In the genomic region with DNA sequence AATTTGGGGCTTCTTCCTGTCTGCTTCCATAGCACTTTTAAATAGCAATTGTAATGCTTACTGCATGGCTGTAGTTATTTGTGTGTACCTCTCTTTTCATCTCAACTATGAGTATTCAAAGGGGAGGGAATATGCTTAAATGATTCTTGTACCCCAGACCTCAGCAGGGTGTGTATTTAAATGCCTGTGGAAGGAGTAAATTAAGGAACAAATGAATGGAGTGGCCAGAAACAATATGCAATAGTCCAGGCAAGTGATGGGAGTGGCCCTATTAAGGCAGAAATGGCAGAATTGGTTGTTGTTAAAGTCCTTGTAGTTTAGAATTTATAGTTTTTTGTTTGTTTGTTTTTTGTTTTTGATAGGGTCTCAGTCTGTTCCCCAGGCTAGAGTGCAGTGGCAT, we compare ENCODE assay signal across 10 cellular contexts. TPM values are rescaled to one million over a fixed set of nuclear protein-coding genes. Genes with fewer than 3 reads are reported as not detected.
A peak's percentile ranks its signal among the peaks of the same experiment; 100 is the strongest.
DNase-seq lines count a peak whose midpoint lies in the region; ATAC-seq, FAIRE-seq and TF ChIP-seq lines count a peak whose summit lies in the region.
"Had no signal": no experiment of that assay in that cellular context is flagged by ENCODE, and none has a peak within 500 bp of the region (broad histone marks: within the 10 kb centered on the region; RNA-seq: fewer than 3 reads in every experiment).

No MANE protein-coding gene starts in this region.

- no peak for DNase-seq in HepG2 (ENCODE audit: low spot score)
- no peak for DNase-seq in right lobe of liver
- DNase-seq in T-helper 17 cell, result no peak
- no peak for DNase-seq in hepatocyte (ENCODE audit: low spot score)
- DNase-seq in vagina (ENCODE audit: extremely low spot score in 2 of 2), result no peak
- no peak for DNase-seq in anterior cingulate cortex (lab: John Stamatoyannopoulos, UW)
- DNase-seq in LoVo (ENCODE audit: low spot score), result no peak
- DNase-seq in NCI-H187 treated with DMSO at 0.1 percent for 48 hours (lab: John Stamatoyannopoulos, UW), result no peak
- DNase-seq: activated CD8-positive, alpha-beta memory T cell treated with anti-CD3 and anti-CD28 coated beads, Interleukin-2, amount 50 U/mL, for 48 hours had no signal

- CTCF ChIA-PET in HepG2 (lab: Yijun Ruan, JAX; ENCODE audit: low intra/inter-chr PET ratio, low total read pairs), result no interaction called here

- peak overlapping the region; percentile 76; the same call in 1 of the 2 replicates for H3K9ac ChIP-seq in HepG2 (ENCODE audit: insufficient read depth, low read depth, low read length)

- TF ChIP-seq RAD21 in HepG2 (CRISPR knock-in tag; IDR thresholded peaks at IDR 0.05), result no peak

- H3K9me3 ChIP-seq in HepG2 (ENCODE audit: low read length), result no peaks in the 10 kb centered on the region
- no peaks in the 10 kb centered on the region for H3K9me3 ChIP-seq in right lobe of liver
- H3K9me3 ChIP-seq in T-helper 17 cell (ENCODE audit: control insufficient read depth, low read length, poor library complexity, severe bottlenecking), result no peaks in the 10 kb centered on the region
- H3K9me3 ChIP-seq in hepatocyte (ENCODE audit: low read depth), result no peaks in the 10 kb centered on the region
- H3K9me3 ChIP-seq in vagina, result no peaks in the 10 kb centered on the region
- H3K9me3 ChIP-seq: mucosa of descending colon had no signal

- peaks cover 18% of the 10 kb centered on the region for H3K4me1 Mint-ChIP-seq in T-helper 17 cell

- intact Hi-C loops in HepG2 (cut with micrococcal nuclease; ENCODE audit: unreplicated experiment), result no loop called here
- intact Hi-C loops in right lobe of liver (cut with DNase I), result no loop called here
- intact Hi-C loops in vagina (cut with DNase I), result no loop called here

- H3K4me1 ChIP-seq in HepG2 (ENCODE audit: insufficient read depth, low read length) (peaks cover 23% of the 10 kb centered on the region), right lobe of liver (peaks cover 0 to 7% (median 0%) of the 10 kb centered on the region in 4 donors), hepatocyte (ENCODE audit: insufficient read depth) (peaks cover 7% of the 10 kb centered on the region), vagina (no peaks in the 10 kb centered on the region)

- H3K79me2 ChIP-seq in HepG2 (ENCODE audit: insufficient read depth, low read length), result peaks cover 2% of the 10 kb centered on the region
- no peaks in the 10 kb centered on the region for H3K79me2 ChIP-seq in hepatocyte

- peak overlapping the region; percentile 99 for H3K4me3 Mint-ChIP-seq in T-helper 17 cell

- POLR2A ChIA-PET in HepG2 (lab: Yijun Ruan, JAX), result no interaction called here

- no peak for FAIRE-seq in HepG2 (lab: Jason Lieb, UNC)

- BruUV-seq in HepG2 (replicated peaks; lab: Mats Ljungman, UMichigan), result no TSS peak

- no peaks in the 10 kb centered on the region for H3K36me3 Mint-ChIP-seq in T-helper 17 cell (ENCODE audit: low read depth)

- H3K36me3 ChIP-seq in HepG2 (replicated peaks in 1 of 2; ENCODE audit: control insufficient read depth in 1 of 2, insufficient read depth in 2 of 2, low read length in 2 of 2), result no peaks in the 10 kb centered on the region; a peak in 1 of 5 replicates
- no peaks in the 10 kb centered on the region for H3K36me3 ChIP-seq in right lobe of liver
- no peaks in the 10 kb centered on the region for H3K36me3 ChIP-seq in hepatocyte (replicated peaks; ENCODE audit: insufficient read depth, low read depth)
- H3K36me3 ChIP-seq in vagina, result peaks cover 0 to 9% of the 10 kb centered on the region in 2 donors

- peak overlapping the region; percentile 78 for H3K4me2 ChIP-seq in HepG2 (ENCODE audit: low read depth, low read length)
- peak overlapping the region; percentile 79 for H3K4me2 ChIP-seq in hepatocyte

- in situ Hi-C loops in HepG2 (cut with HindIII; ENCODE audit: extremely low pct_ligation_motif_present, low pct_unique_long_range_greater_than_20kb), result no loop called here

- no peak overlapping the region for H3K27ac Mint-ChIP-seq in T-helper 17 cell

- TF ChIP-seq EP300 in HepG2 (IDR thresholded peaks at IDR 0.05; ENCODE audit: low read depth in 2 of 2, low read length in 2 of 2), result no peak
- no peak for TF ChIP-seq EP300 in HepG2 (CRISPR knock-in tag; IDR thresholded peaks at IDR 0.05; ENCODE audit: borderline replicate concordance)

- H3K9me2 ChIP-seq in hepatocyte (replicated peaks; ENCODE audit: insufficient read depth), result no peaks in the 10 kb centered on the region

- H4K20me1 ChIP-seq in HepG2 (ENCODE audit: insufficient read depth, low read length) (no peaks in the 10 kb centered on the region), hepatocyte (ENCODE audit: insufficient read depth, poor library complexity, severe bottlenecking) (no peaks in the 10 kb centered on the region)

- H3K27ac ChIP-seq in HepG2 (ENCODE audit: extremely low read length, insufficient read depth, low read length) (no peak overlapping the region), right lobe of liver (no peak overlapping the region), hepatocyte (peak overlapping the region; percentile 87), vagina (peak overlapping the region; percentile 84)

- TF ChIP-seq CTCF in HepG2 (CRISPR knock-in tag; IDR thresholded peaks at IDR 0.05), result no peak
- TF ChIP-seq CTCF in right lobe of liver (IDR thresholded peaks at IDR 0.05), result no peak
- TF ChIP-seq CTCF in hepatocyte (IDR thresholded peaks at IDR 0.05; ENCODE audit: poor library complexity), result no peak
- TF ChIP-seq CTCF in vagina (IDR thresholded peaks at IDR 0.05), result no peak

- H3K27me3 Mint-ChIP-seq in T-helper 17 cell, result no peaks in the 10 kb centered on the region

- ATAC-seq in HepG2, result no peak
- ATAC-seq in right lobe of liver, result no peak
- ATAC-seq in T-helper 17 cell, result no peak

- H3K27me3 ChIP-seq in HepG2 (ENCODE audit: control insufficient read depth in 1 of 2, insufficient read depth in 2 of 2, low read length in 2 of 2) (no peaks in the 10 kb centered on the region; a peak in 1 of 5 replicates), right lobe of liver (no peaks in the 10 kb centered on the region), hepatocyte (no peaks in the 10 kb centered on the region), vagina (no peaks in the 10 kb centered on the region)

- H3K4me3 ChIP-seq in HepG2 (replicated peaks in 1 of 3; ENCODE audit: insufficient read depth in 1 of 3, low read depth in 2 of 3, low read length in 3 of 3), result peak overlapping the region in 2 of 3 experiments; percentile 84 to 92; a peak in 2 of 6 replicates
- H3K4me3 ChIP-seq in right lobe of liver, result no peak overlapping the region
- no peak overlapping the region for H3K4me3 ChIP-seq in hepatocyte
- H3K4me3 ChIP-seq in vagina, result peak overlapping the region in 1 of 2 donors; percentile 76
- H3K4me3 ChIP-seq: mucosa of descending colon had no signal

- H2AFZ ChIP-seq in HepG2 (ENCODE audit: low read length) (peak overlapping the region; percentile 94), hepatocyte (no peak overlapping the region)

- TF ChIP-seq POLR2A in HepG2 (IDR thresholded peaks at IDR 0.05; ENCODE audit: insufficient read depth in 1 of 2, low read depth in 2 of 2, low read length in 2 of 2), result no peak
- no peak for TF ChIP-seq POLR2A in right lobe of liver (IDR thresholded peaks at IDR 0.05)
- TF ChIP-seq POLR2A in vagina (IDR thresholded peaks at IDR 0.05), result no peak

RNA-seq across cellular contexts. Expression of a gene that starts 1.5 kb away (rescaled TPM):
- total RNA-seq in HepG2 (2016; rRNA removed; fragmentation: Illumina TruSeq; extraction: Trizol), result 7.0 and 9.5 TPM in 2 replicates
- total RNA-seq in HepG2 (2016; cell fraction: cytosol; rRNA removed; fragmentation: Illumina TruSeq; extraction: Trizol; ENCODE audit: low read depth), result 7.0 and 9.9 TPM in 2 replicates
- total RNA-seq in HepG2 (2016; cell fraction: insoluble cytoplasmic fraction; rRNA removed; fragmentation: Illumina TruSeq; extraction: Trizol), result 10.2 and 11.6 TPM in 2 replicates
- 3.4 and 4.0 TPM in 2 replicates for total RNA-seq in HepG2 (2016; cell fraction: membrane; rRNA removed; fragmentation: Illumina TruSeq; extraction: Trizol)
- total RNA-seq in HepG2 (2016; cell fraction: nucleus; rRNA removed; fragmentation: Illumina TruSeq; extraction: Trizol), result 30.5 and 35.4 TPM in 2 replicates
- polyA plus RNA-seq in HepG2 (2011; rRNA removed), result 5.1 and 7.0 TPM in 2 replicates
- 3.8 and 5.0 TPM in 2 replicates for polyA plus RNA-seq in HepG2 (2011; cell fraction: cytosol; rRNA removed)
- polyA plus RNA-seq in HepG2 (2011; cell fraction: nucleus; rRNA removed), result 3.8 and 4.8 TPM in 2 replicates
- polyA plus RNA-seq in HepG2 (2012), result 6.9 and 7.4 TPM in 2 replicates
- 0.51 and 1.1 TPM in 2 replicates for polyA plus RNA-seq in HepG2 (2016; cell fraction: cytosol; fragmentation: Illumina TruSeq; extraction: Trizol; ENCODE audit: low read depth)
- 5.3 and 8.8 TPM in 2 replicates for polyA plus RNA-seq in HepG2 (2016; cell fraction: insoluble cytoplasmic fraction; fragmentation: Illumina TruSeq; extraction: Trizol; ENCODE audit: low read depth)
- 1.3 and 2.0 TPM in 2 replicates for polyA plus RNA-seq in HepG2 (2016; cell fraction: membrane; fragmentation: Illumina TruSeq; extraction: Trizol; ENCODE audit: low read depth)
- polyA plus RNA-seq in HepG2 (2016; cell fraction: nucleus; fragmentation: Illumina TruSeq; extraction: Trizol; ENCODE audit: insufficient read depth, low read depth), result 6.7 and 7.8 TPM in 2 replicates
- 11.1 and 21.8 TPM in 2 replicates for polyA minus RNA-seq in HepG2 (2011; rRNA and poly(A)+ RNA removed; ENCODE audit: low replicate concordance)
- polyA minus RNA-seq in HepG2 (2011; cell fraction: cytosol; rRNA and poly(A)+ RNA removed), result 5.6 and 5.9 TPM in 2 replicates
- 92.9 and 95.9 TPM in 2 replicates for polyA minus RNA-seq in HepG2 (2011; cell fraction: nucleus; rRNA and poly(A)+ RNA removed)
- total RNA-seq in right lobe of liver, result 1 to 10 TPM; 2.7 to 5.8 (median 4.3) TPM
- total RNA-seq in T-helper 17 cell, result 10 to 100 TPM; 17.0 to 20.7 TPM
- total RNA-seq in hepatocyte, result 18.0 and 27.3 TPM in 2 replicates
- polyA plus RNA-seq in hepatocyte, result 10.1 and 17.2 TPM in 2 replicates
- 28.5 TPM for total RNA-seq in vagina

RNA-seq across cellular contexts. Expression of a gene that starts 4.7 kb away (rescaled TPM):
- total RNA-seq in HepG2 (2016; rRNA removed; fragmentation: Illumina TruSeq; extraction: Trizol) (16.4 and 18.0 TPM in 2 replicates), right lobe of liver (10 to 100 TPM in 5 of 6 experiments, 1 to 10 TPM in 1; 8.3 to 14.8 (median 11.3) TPM), T-helper 17 cell (10 to 100 TPM; 25.0 to 29.9 TPM), hepatocyte (23.9 and 32.3 TPM in 2 replicates), vagina (30.2 TPM)
- total RNA-seq in HepG2 (2016; cell fraction: cytosol; rRNA removed; fragmentation: Illumina TruSeq; extraction: Trizol; ENCODE audit: low read depth), result 3.4 and 3.6 TPM in 2 replicates
- 15.6 and 15.9 TPM in 2 replicates for total RNA-seq in HepG2 (2016; cell fraction: insoluble cytoplasmic fraction; rRNA removed; fragmentation: Illumina TruSeq; extraction: Trizol)
- total RNA-seq in HepG2 (2016; cell fraction: membrane; rRNA removed; fragmentation: Illumina TruSeq; extraction: Trizol), result 4.8 and 5.2 TPM in 2 replicates
- total RNA-seq in HepG2 (2016; cell fraction: nucleus; rRNA removed; fragmentation: Illumina TruSeq; extraction: Trizol), result 23.2 and 23.5 TPM in 2 replicates
- polyA plus RNA-seq in HepG2 (2011; rRNA removed) (12.4 and 13.6 TPM in 2 replicates), hepatocyte (5.5 and 6.4 TPM in 2 replicates)
- polyA plus RNA-seq in HepG2 (2011; cell fraction: cytosol; rRNA removed), result 5.0 and 5.6 TPM in 2 replicates
- 19.4 and 19.5 TPM in 2 replicates for polyA plus RNA-seq in HepG2 (2011; cell fraction: nucleus; rRNA removed)
- 5.7 and 6.8 TPM in 2 replicates for polyA plus RNA-seq in HepG2 (2012)
- 0.43 and 0.49 TPM in 2 replicates for polyA plus RNA-seq in HepG2 (2016; cell fraction: cytosol; fragmentation: Illumina TruSeq; extraction: Trizol; ENCODE audit: low read depth)
- polyA plus RNA-seq in HepG2 (2016; cell fraction: insoluble cytoplasmic fraction; fragmentation: Illumina TruSeq; extraction: Trizol; ENCODE audit: low read depth), result 6.8 and 9.9 TPM in 2 replicates
- 1.2 and 1.4 TPM in 2 replicates for polyA plus RNA-seq in HepG2 (2016; cell fraction: membrane; fragmentation: Illumina TruSeq; extraction: Trizol; ENCODE audit: low read depth)
- 11.4 and 12.6 TPM in 2 replicates for polyA plus RNA-seq in HepG2 (2016; cell fraction: nucleus; fragmentation: Illumina TruSeq; extraction: Trizol; ENCODE audit: insufficient read depth, low read depth)
- 39.2 and 58.0 TPM in 2 replicates for polyA minus RNA-seq in HepG2 (2011; rRNA and poly(A)+ RNA removed; ENCODE audit: low replicate concordance)
- polyA minus RNA-seq in HepG2 (2011; cell fraction: cytosol; rRNA and poly(A)+ RNA removed), result 11.1 and 11.2 TPM in 2 replicates
- 52.7 and 79.7 TPM in 2 replicates for polyA minus RNA-seq in HepG2 (2011; cell fraction: nucleus; rRNA and poly(A)+ RNA removed)

Comparison
In these comparisons a context has a peak if more than half of its experiments do, and no peak if none do; other contexts are left out.
1. H3K4me3 ChIP-seq: peak in HepG2 (2 of 3); none in right lobe of liver (0 of 3) and hepatocyte (single experiment).
2. H3K27ac ChIP-seq: peak in hepatocyte (single experiment) and vagina (single experiment); none in HepG2 (single experiment) and right lobe of liver (0 of 3).